In genomic region chr6:30897882-30898281, GRCh38 we compare ENCODE assay signal across 24 cellular contexts. TPM values are rescaled to one million over a fixed set of nuclear protein-coding genes. Genes with fewer than 3 reads are reported as not detected.
"Had no signal": no experiment of that assay in that cellular context is flagged by ENCODE, and none has a peak within 500 bp of the region (broad histone marks: within the 10 kb centered on the region; RNA-seq: fewer than 3 reads in every experiment).

No MANE protein-coding gene starts in this region.

- H3K4me3 ChIP-seq: breast epithelium, SJCRH30 had no signal

- H3K4me1 Mint-ChIP-seq: activated naive CD4-positive, alpha-beta T cell treated with anti-CD3 and anti-CD28 coated beads, Interleukin-2, amount 50 U/mL, for 24 hours had no signal

- H3K9me3 ChIP-seq: breast epithelium, SJCRH30 had no signal

- H3K9me3 Mint-ChIP-seq: activated naive CD4-positive, alpha-beta T cell treated with anti-CD3 and anti-CD28 coated beads, Interleukin-2, amount 50 U/mL, for 24 hours; activated T-cell treated with anti-CD3 and anti-CD28 coated beads, Interleukin-2, amount 50 U/mL, for 24 hours; activated T-helper 1 cell treated with anti-CD3 and anti-CD28 coated beads, Interleukin-12 subunit alpha, Interleukin-12 subunit beta, Interleukin-2, Interleukin-4 antibody, amounts not matched to agents 30 ng/mL and 10 ng/mL and 1 ng/mL, durations not matched to agents 14 hours and 24 hours and 36 hours; T-helper 1 cell treated with Interleukin-12 subunit alpha and Interleukin-12 subunit beta and Interleukin-4 antibody, amounts not matched to agents 30 μg/mL and 1 μg/mL, for 36 hours; WTC11 had no signal

- H3K27ac Mint-ChIP-seq: activated CD8-positive, alpha-beta T cell treated with anti-CD3 and anti-CD28 coated beads, Interleukin-2, amount 10 ng/mL, durations not matched to agents 7 days and 5 days; activated naive CD4-positive, alpha-beta T cell treated with anti-CD3 and anti-CD28 coated beads, Interleukin-2, amount 50 U/mL, for 24 hours; activated T-cell treated with anti-CD3 and anti-CD28 coated beads, Interleukin-2, amount 50 U/mL, for 24 hours; activated T-helper 1 cell treated with anti-CD3 and anti-CD28 coated beads, Interleukin-12 subunit alpha, Interleukin-12 subunit beta, Interleukin-2, Interleukin-4 antibody, amounts not matched to agents 30 ng/mL and 10 ng/mL and 1 ng/mL, durations not matched to agents 14 hours and 24 hours and 36 hours; T-helper 1 cell treated with Interleukin-12 subunit alpha and Interleukin-12 subunit beta and Interleukin-4 antibody, amounts not matched to agents 30 μg/mL and 1 μg/mL, for 36 hours; WTC11 had no signal

- FAIRE-seq: RCC 7860 had no signal

- H3K27me3 Mint-ChIP-seq: activated naive CD4-positive, alpha-beta T cell treated with anti-CD3 and anti-CD28 coated beads, Interleukin-2, amount 50 U/mL, for 24 hours; activated T-cell treated with anti-CD3 and anti-CD28 coated beads, Interleukin-2, amount 50 U/mL, for 24 hours had no signal

- H3K27me3 ChIP-seq: breast epithelium, SJCRH30 had no signal

- H3K4me1 ChIP-seq: breast epithelium, SJCRH30 had no signal

- ATAC-seq: activated CD8-positive, alpha-beta T cell treated with anti-CD3 and anti-CD28 coated beads, Interleukin-2, amount 10 ng/mL, durations not matched to agents 7 days and 5 days; WTC11 had no signal

- H3K4me3 Mint-ChIP-seq: activated CD8-positive, alpha-beta T cell treated with anti-CD3 and anti-CD28 coated beads, Interleukin-2, amount 10 ng/mL, durations not matched to agents 7 days and 5 days; activated naive CD4-positive, alpha-beta T cell treated with anti-CD3 and anti-CD28 coated beads, Interleukin-2, amount 50 U/mL, for 24 hours; activated T-cell treated with anti-CD3 and anti-CD28 coated beads, Interleukin-2, amount 50 U/mL, for 24 hours; activated T-helper 1 cell treated with anti-CD3 and anti-CD28 coated beads, Interleukin-12 subunit alpha, Interleukin-12 subunit beta, Interleukin-2, Interleukin-4 antibody, amounts not matched to agents 30 ng/mL and 10 ng/mL and 1 ng/mL, durations not matched to agents 14 hours and 24 hours and 36 hours; T-helper 1 cell treated with Interleukin-12 subunit alpha and Interleukin-12 subunit beta and Interleukin-4 antibody, amounts not matched to agents 30 μg/mL and 1 μg/mL, for 36 hours; WTC11 had no signal

- DNase-seq: activated CD4-positive, alpha-beta T cell treated with anti-CD3 and anti-CD28 coated beads for 48 hours; activated CD4-positive, alpha-beta T cell treated with anti-CD3 and anti-CD28 coated beads, Interleukin-2, amount 50 U/mL, for 4 hours; activated CD8-positive, alpha-beta T cell treated with anti-CD3 and anti-CD28 coated beads, Interleukin-2, amount 10 ng/mL, durations not matched to agents 7 days and 5 days; activated effector memory CD4-positive, alpha-beta T cell treated with Interleukin-2 at 50 U/mL for 16 hours; activated naive CD4-positive, alpha-beta T cell; activated T-cell treated with anti-CD3 and anti-CD28 coated beads, Interleukin-2, amount 50 U/mL, for 24 hours; aorta; caudate nucleus; Kasumi-1; NCI-H1105 treated with DMSO at 0.1 percent for 48 hours; NCI-H1436 treated with DMSO at 0.1 percent for 48 hours; NCI-H187; NCI-H2081; NCI-H510A treated with DMSO at 0.1 percent for 48 hours; NCI-H69; SJCRH30; T-helper 9 cell had no signal

- H3K36me3 ChIP-seq: breast epithelium had no signal

- H3K27ac ChIP-seq: breast epithelium, SJCRH30 had no signal

RNA-seq across cellular contexts. Expression of gene SFTA2, which starts 34.1 kb away (rescaled TPM):
- total RNA-seq: activated CD8-positive, alpha-beta T cell treated with anti-CD3 and anti-CD28 coated beads, Interleukin-2, amount 10 ng/mL, durations not matched to agents 7 days and 5 days; activated T-helper 1 cell treated with anti-CD3 and anti-CD28 coated beads, Interleukin-12 subunit alpha, Interleukin-12 subunit beta, Interleukin-2, Interleukin-4 antibody, amounts not matched to agents 30 ng/mL and 10 ng/mL and 1 ng/mL, durations not matched to agents 14 hours and 24 hours and 36 hours; aorta; breast epithelium; chondrocyte; SJCRH30; WTC11 had no signal

RNA-seq across cellular contexts. Expression of gene MUCL3, which starts 42.9 kb away (rescaled TPM):
- total RNA-seq: activated CD8-positive, alpha-beta T cell treated with anti-CD3 and anti-CD28 coated beads, Interleukin-2, amount 10 ng/mL, durations not matched to agents 7 days and 5 days; activated T-helper 1 cell treated with anti-CD3 and anti-CD28 coated beads, Interleukin-12 subunit alpha, Interleukin-12 subunit beta, Interleukin-2, Interleukin-4 antibody, amounts not matched to agents 30 ng/mL and 10 ng/mL and 1 ng/mL, durations not matched to agents 14 hours and 24 hours and 36 hours; aorta; breast epithelium; SJCRH30 had no signal
